10 cellular contexts compared by ENCODE assay signal in the genomic region with DNA sequence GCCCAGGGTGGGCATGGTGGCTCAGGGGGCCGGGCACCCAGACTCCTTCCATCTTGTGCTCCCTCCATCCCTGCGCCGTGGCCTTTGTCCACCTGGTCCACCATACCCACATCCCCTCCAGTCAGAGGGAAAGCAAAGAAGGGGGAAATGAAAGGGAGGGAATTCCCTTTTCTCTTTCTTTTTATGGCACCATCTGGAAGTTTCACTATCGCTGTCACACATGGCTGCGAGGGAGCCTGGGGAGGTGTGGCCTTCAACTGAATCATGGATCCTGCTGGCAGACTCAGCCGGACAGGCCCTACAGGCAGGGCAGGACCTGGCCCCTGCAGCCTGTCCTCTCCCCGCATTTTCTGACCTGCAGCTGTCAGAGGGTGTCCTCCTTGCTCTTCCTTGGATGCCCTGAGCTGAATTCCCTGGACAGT. TPM values are rescaled to one million over a fixed set of nuclear protein-coding genes. Genes with fewer than 3 reads are reported as not detected.
DNase-seq lines count a peak whose midpoint lies in the region; TF ChIP-seq lines count a peak whose summit lies in the region.
"Had no signal": no experiment of that assay in that cellular context is flagged by ENCODE, and none has a peak within 500 bp of the region (broad histone marks: within the 10 kb centered on the region; RNA-seq: fewer than 3 reads in every experiment).

No MANE protein-coding gene starts in this region.

- no peaks in the 10 kb centered on the region for H3K4me1 ChIP-seq in breast epithelium
- H3K4me1 ChIP-seq in MM.1S (ENCODE audit: low read length), result peaks cover 26% of the 10 kb centered on the region
- H3K4me1 ChIP-seq in neural progenitor cell, result no peaks in the 10 kb centered on the region

- H4K20me1 ChIP-seq in MM.1S (ENCODE audit: insufficient read depth, low read length) (no peaks in the 10 kb centered on the region), neural progenitor cell (ENCODE audit: low read depth) (no peaks in the 10 kb centered on the region)

- H3K27ac Mint-ChIP-seq in MCF 10A (ENCODE audit: low read depth, unreplicated experiment) (peak overlapping the region; percentile 42), neural progenitor cell (no peak overlapping the region)

- H3K9ac ChIP-seq in MM.1S (ENCODE audit: low read length), result peak overlapping the region; percentile 21; the same call in 1 of the 2 replicates
- no peak overlapping the region for H3K9ac ChIP-seq in neural progenitor cell

- H3K9me3 ChIP-seq in breast epithelium, result no peaks in the 10 kb centered on the region
- H3K9me3 ChIP-seq in MM.1S (replicated peaks; ENCODE audit: insufficient read depth, low read length), result no peaks in the 10 kb centered on the region
- H3K9me3 ChIP-seq in neural progenitor cell (ENCODE audit: low read depth), result no peaks in the 10 kb centered on the region

- no peak for TF ChIP-seq CTCF in MCF 10A (IDR thresholded peaks at IDR 0.05; ENCODE audit: unreplicated experiment)
- TF ChIP-seq CTCF in breast epithelium (IDR thresholded peaks at IDR 0.05), result no peak
- no peak for TF ChIP-seq CTCF in MM.1S (IDR thresholded peaks at IDR 0.05; ENCODE audit: low read length)
- no peak for TF ChIP-seq CTCF in epithelial cell of esophagus (IDR thresholded peaks at IDR 0.05; ENCODE audit: insufficient read depth, low read depth, low read length, missing control alignments)
- no peak for TF ChIP-seq CTCF in neural progenitor cell (IDR thresholded peaks at IDR 0.05)

- H3K4me2 ChIP-seq in MM.1S (ENCODE audit: low read depth, low read length) (peak overlapping the region; percentile 43; the same call in 1 of the 2 replicates), neural progenitor cell (no peak overlapping the region)

- peak overlapping the region; percentile 18 for H2AFZ ChIP-seq in MM.1S (ENCODE audit: low read length)
- H2AFZ ChIP-seq in neural progenitor cell (replicated peaks), result no peak overlapping the region

- H3K36me3 ChIP-seq in breast epithelium, result no peaks in the 10 kb centered on the region
- no peaks in the 10 kb centered on the region for H3K36me3 ChIP-seq in MM.1S (replicated peaks; ENCODE audit: insufficient read depth, low read length)
- H3K36me3 ChIP-seq in neural progenitor cell, result no peaks in the 10 kb centered on the region

- POLR2A ChIA-PET in MCF 10A (lab: Yijun Ruan, JAX), result interaction anchor here (1.0 kb wide), 1 partner anchor 63 kb away, joined by 3 read pairs; no protein-coding TSS in a partner anchor

- H3K4me3 Mint-ChIP-seq in MCF 10A (ENCODE audit: unreplicated experiment) (no peak overlapping the region), neural progenitor cell (no peak overlapping the region)

- TF ChIP-seq POLR2A in breast epithelium (IDR thresholded peaks at IDR 0.05), result no peak

- H3F3A ChIP-seq in MM.1S (ENCODE audit: insufficient read depth, low read length), result no peaks in the 10 kb centered on the region
- no peaks in the 10 kb centered on the region for H3F3A ChIP-seq in neural progenitor cell (ENCODE audit: low read depth)

- no TSS peak for BruUV-seq in MCF 10A (replicated peaks; lab: Mats Ljungman, UMichigan)

- H3K9me2 ChIP-seq in MM.1S (replicated peaks; ENCODE audit: insufficient read depth, low read length), result no peaks in the 10 kb centered on the region

- intact Hi-C loops in MCF 10A (cut with micrococcal nuclease), result no loop called here
- intact Hi-C loops in breast epithelium (cut with DNase I; ENCODE audit: low total_unique reads), result no loop called here

- peaks cover 17% of the 10 kb centered on the region for H3K79me2 ChIP-seq in MM.1S (ENCODE audit: low read length)
- no peaks in the 10 kb centered on the region for H3K79me2 ChIP-seq in neural progenitor cell (ENCODE audit: low read depth)

- H3K36me3 Mint-ChIP-seq in MCF 10A (ENCODE audit: insufficient read depth, unreplicated experiment) (no peaks in the 10 kb centered on the region), neural progenitor cell (no peaks in the 10 kb centered on the region)

- H3K27ac ChIP-seq in breast epithelium (no peak overlapping the region), MM.1S (ENCODE audit: low read length) (peak overlapping the region; percentile 2; the same call in 1 of the 2 replicates), neural progenitor cell (no peak overlapping the region)

- no peaks in the 10 kb centered on the region for H3K27me3 ChIP-seq in breast epithelium
- H3K27me3 ChIP-seq in MM.1S (replicated peaks; ENCODE audit: insufficient read depth, low read length), result no peaks in the 10 kb centered on the region
- no peaks in the 10 kb centered on the region for H3K27me3 ChIP-seq in neural progenitor cell

- H3K9me3 Mint-ChIP-seq in MCF 10A (ENCODE audit: unreplicated experiment) (no peaks in the 10 kb centered on the region), neural progenitor cell (no peaks in the 10 kb centered on the region)

- H3K4me3 ChIP-seq in breast epithelium (no peak overlapping the region), MM.1S (ENCODE audit: low read length) (no peak overlapping the region), epithelial cell of esophagus (ENCODE audit: low read length) (no peak overlapping the region), neural progenitor cell (no peak overlapping the region)

- DNase-seq in MCF 10A (ENCODE audit: unreplicated experiment) (peak; percentile 43), breast epithelium (ENCODE audit: low spot score in 2 of 2) (no peak), MM.1S (peak; percentile 54), epithelial cell of esophagus (ENCODE audit: low read depth) (peak; percentile 58), stromal cell of bone marrow (ENCODE audit: low read depth) (peak; percentile 18), neural progenitor cell (ENCODE audit: low spot score) (no peak), DMS79 treated with DMSO at 0.1 percent for 48 hours (lab: John Stamatoyannopoulos, UW) (no peak)
- no peak for DNase-seq in stimulated activated CD4-positive, alpha-beta T cell treated with anti-CD3 and anti-CD28 coated beads, Interleukin-4, amount 100 ng/mL, for 24 hours
- DNase-seq: activated CD8-positive, alpha-beta memory T cell treated with anti-CD3 and anti-CD28 coated beads, Interleukin-2, amount 50 U/mL, for 48 hours had no signal

- CTCF ChIA-PET in MCF 10A (lab: Yijun Ruan, JAX), result interaction anchor here (0.7 to 1.2 kb wide), 4 partner anchors 57 to 213 kb away, joined by 3 read pairs; a partner anchor contains a TSS

- H3K4me1 Mint-ChIP-seq in MCF 10A (ENCODE audit: insufficient read depth, unreplicated experiment) (peaks cover 5% of the 10 kb centered on the region), neural progenitor cell (peaks cover 9% of the 10 kb centered on the region)

- H3K27me3 Mint-ChIP-seq in MCF 10A (ENCODE audit: insufficient read depth, unreplicated experiment) (no peaks in the 10 kb centered on the region), neural progenitor cell (ENCODE audit: insufficient read depth, low read depth) (peaks cover 2% of the 10 kb centered on the region)

RNA-seq across cellular contexts. Expression of a gene that starts 6.2 kb away (rescaled TPM):
- not detected in 2 replicates for total RNA-seq in MCF 10A (2022)
- not detected for total RNA-seq in breast epithelium
- total RNA-seq in neural progenitor cell (ENCODE audit: low replicate concordance), result not detected in 2 replicates
- total RNA-seq: frontal cortex had no signal

Comparison
In these comparisons a context has a peak if more than half of its experiments do, and no peak if none do; other contexts are left out.
1. DNase-seq: peak in MCF 10A (single experiment), MM.1S (single experiment), epithelial cell of esophagus (single experiment) and stromal cell of bone marrow (single experiment); none in breast epithelium (0 of 2), neural progenitor cell (single experiment), DMS79 treated with DMSO at 0.1 percent for 48 hours (single experiment) and stimulated activated CD4-positive, alpha-beta T cell treated with anti-CD3 and anti-CD28 coated beads, Interleukin-4, amount 100 ng/mL, for 24 hours (single experiment).